ENCODE assay signal across 8 cellular contexts in the genomic region with DNA sequence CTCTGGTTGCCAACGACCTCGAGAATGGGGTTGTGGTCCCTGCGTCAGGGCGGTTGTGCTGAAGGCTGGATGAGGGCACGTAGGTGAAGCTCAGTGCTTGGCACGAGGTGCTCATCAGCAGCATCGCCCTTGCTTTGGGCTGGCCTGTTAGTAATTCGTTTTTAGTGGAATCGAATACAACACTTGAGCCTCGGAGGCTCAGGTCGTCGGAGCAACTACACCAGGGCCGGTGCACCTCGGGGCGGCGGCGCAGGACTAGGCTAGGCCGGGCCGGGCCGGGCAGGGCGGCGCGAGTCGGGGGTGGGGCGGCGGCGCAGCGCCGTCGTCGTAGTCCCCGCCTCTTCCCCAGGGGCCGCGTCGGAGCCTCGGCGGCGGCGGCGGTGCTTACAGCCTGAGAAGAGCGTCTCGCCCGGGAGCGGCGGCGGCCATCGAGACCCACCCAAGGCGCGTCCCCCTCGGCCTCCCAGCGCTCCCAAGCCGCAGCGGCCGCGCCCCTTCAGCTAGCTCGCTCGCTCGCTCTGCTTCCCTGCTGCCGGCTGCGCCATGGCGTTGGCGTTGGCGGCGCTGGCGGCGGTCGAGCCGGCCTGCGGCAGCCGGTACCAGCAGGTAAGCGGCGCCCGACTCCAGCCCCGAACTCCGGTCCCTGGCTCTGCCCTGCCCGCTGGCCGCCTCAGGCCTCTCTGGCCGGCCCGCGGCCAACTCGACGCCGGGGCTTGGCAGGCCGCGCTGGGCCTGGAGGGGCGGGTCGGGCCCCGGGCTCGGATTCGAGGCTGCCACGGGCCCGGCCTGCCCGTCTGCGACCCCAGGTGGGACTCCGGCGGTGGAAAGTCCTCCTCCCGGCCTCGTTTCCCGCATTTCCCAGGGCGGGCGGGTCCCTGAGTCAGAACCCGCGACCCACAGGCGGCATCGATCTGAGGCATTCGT. TPM values are rescaled to one million over a fixed set of nuclear protein-coding genes. Genes with fewer than 3 reads are reported as not detected.
DNase-seq lines count a peak whose midpoint lies in the region; ATAC-seq and TF ChIP-seq lines count a peak whose summit lies in the region.

A gene with protein sequence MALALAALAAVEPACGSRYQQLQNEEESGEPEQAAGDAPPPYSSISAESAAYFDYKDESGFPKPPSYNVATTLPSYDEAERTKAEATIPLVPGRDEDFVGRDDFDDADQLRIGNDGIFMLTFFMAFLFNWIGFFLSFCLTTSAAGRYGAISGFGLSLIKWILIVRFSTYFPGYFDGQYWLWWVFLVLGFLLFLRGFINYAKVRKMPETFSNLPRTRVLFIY (plus strand): TSS at position 348 of the 924 bp plus-strand sequence. CDS start 196 bp downstream, at position 544.

- no peaks in the 10 kb centered on the region; the same call in 1 of the 2 replicates for H3F3A ChIP-seq in SU-DHL-6 (ENCODE audit: insufficient read depth)

- peak within 1 kb of the TSS; percentile 73 for H3K4me2 ChIP-seq in SU-DHL-6 (ENCODE audit: low read depth, low read length, poor library complexity, severe bottlenecking)
- H3K4me2 ChIP-seq in parathyroid adenoma (ENCODE audit: low read length) = peak within 1 kb of the TSS; percentile 97

- H3K9me3 Mint-ChIP-seq in activated naive CD8-positive, alpha-beta T cell treated with anti-CD3 and anti-CD28 coated beads for 36 hours = peaks cover 5% of the 10 kb centered on the region

- peak within 1 kb of the TSS; percentile 99 for H3K4me3 Mint-ChIP-seq in activated naive CD8-positive, alpha-beta T cell treated with anti-CD3 and anti-CD28 coated beads for 36 hours

- peaks cover 13% of the 10 kb centered on the region for H3K4me1 ChIP-seq in parathyroid adenoma
- peaks cover 17 to 29% of the 10 kb centered on the region in 2 donors for H3K4me1 ChIP-seq in thyroid gland

- no peaks in the 10 kb centered on the region for H3K27me3 Mint-ChIP-seq in activated naive CD8-positive, alpha-beta T cell treated with anti-CD3 and anti-CD28 coated beads for 36 hours

- intact Hi-C loops in Right ventricle myocardium inferior (cut with DNase I) = loop anchor here (2.0 to 5.0 kb wide), 2 partner anchors 46 to 96 kb away; a partner anchor contains a TSS
- intact Hi-C loops in thyroid gland (cut with DNase I) = no loop called here

- ATAC-seq in Right ventricle myocardium inferior = peak; percentile 98

- H3K9me2 ChIP-seq in SU-DHL-6 (replicated peaks; ENCODE audit: insufficient read depth, low read length) = no peaks in the 10 kb centered on the region

- peaks cover 63% of the 10 kb centered on the region for H3K4me1 Mint-ChIP-seq in activated naive CD8-positive, alpha-beta T cell treated with anti-CD3 and anti-CD28 coated beads for 36 hours

- H3K9ac ChIP-seq in SU-DHL-6 (ENCODE audit: low read length) (peak within 1 kb of the TSS; percentile 79), parathyroid adenoma (peak within 1 kb of the TSS; percentile 81)

- H3K9me3 ChIP-seq in MG63 (no peaks in the 10 kb centered on the region), SU-DHL-6 (ENCODE audit: insufficient read depth, low read length) (no peaks in the 10 kb centered on the region), parathyroid adenoma (ENCODE audit: control insufficient read depth, low read length) (no peaks in the 10 kb centered on the region), thyroid gland (no peaks in the 10 kb centered on the region)

- peak; percentile 2 for TF ChIP-seq CTCF in GM06990 (IDR thresholded peaks at IDR 0.05; ENCODE audit: insufficient read depth, low read length, poor library complexity, severe bottlenecking)
- TF ChIP-seq CTCF in SU-DHL-6 (IDR thresholded peaks at IDR 0.05; ENCODE audit: insufficient read depth, low read length, poor library complexity, severe bottlenecking) = no peak
- no peak for TF ChIP-seq CTCF in parathyroid adenoma (IDR thresholded peaks at IDR 0.05)
- peak in 2 of 6 experiments; percentile 6 to 46 for TF ChIP-seq CTCF in thyroid gland (IDR thresholded peaks at IDR 0.05)

- H3K36me3 ChIP-seq in GM06990 (ENCODE audit: control insufficient read depth, insufficient read depth, low read length) (no peaks in the 10 kb centered on the region), H7 (replicated peaks; ENCODE audit: control insufficient read depth, insufficient read depth, low read length) (no peaks in the 10 kb centered on the region), MG63 (peaks cover 19% of the 10 kb centered on the region), SU-DHL-6 (ENCODE audit: low read length) (no peaks in the 10 kb centered on the region), parathyroid adenoma (ENCODE audit: control insufficient read depth, insufficient read depth, low read length) (no peaks in the 10 kb centered on the region), thyroid gland (no peaks in the 10 kb centered on the region)

- peak within 1 kb of the TSS; percentile 99 for H2AFZ ChIP-seq in SU-DHL-6 (ENCODE audit: low read depth, low read length, severe bottlenecking)
- H2AFZ ChIP-seq in parathyroid adenoma = peak within 1 kb of the TSS; percentile 98

- H3K4me3 ChIP-seq in GM06990 (replicated peaks; ENCODE audit: low read depth, low read length) = peak within 1 kb of the TSS; percentile 71
- H3K4me3 ChIP-seq in H7 (ENCODE audit: insufficient read depth, low read depth, low read length) = peak within 1 kb of the TSS; percentile 81
- peak within 1 kb of the TSS; percentile 83 for H3K4me3 ChIP-seq in MG63
- H3K4me3 ChIP-seq in SU-DHL-6 (ENCODE audit: insufficient read depth, low read length, poor library complexity, severe bottlenecking) = peak within 1 kb of the TSS; percentile 68
- H3K4me3 ChIP-seq in parathyroid adenoma (ENCODE audit: low read depth, low read length) = peak within 1 kb of the TSS; percentile 64
- H3K4me3 ChIP-seq in thyroid gland (replicated peaks in 1 of 3) = peak within 1 kb of the TSS; percentile 37 to 97 (median 96)

- DNase-seq in GM06990 (ENCODE audit: extremely low read depth, insufficient read length) (peak; percentile 82), H7 (peak; percentile 91), MG63 (peak; percentile 90), Right ventricle myocardium inferior (ENCODE audit: missing footprints) (peak; percentile 95), thyroid gland (peak; percentile 87 to 89)
- DNase-seq in activated naive CD8-positive, alpha-beta T cell treated with anti-CD3 and anti-CD28 coated beads for 36 hours = peak; percentile 91

- H3K27ac Mint-ChIP-seq in activated naive CD8-positive, alpha-beta T cell treated with anti-CD3 and anti-CD28 coated beads for 36 hours = peak within 1 kb of the TSS; percentile 100

- WGBS in thyroid gland, 2 donors = 5 to 7% methylated on average over 38 to 54 of the region's 106 CpGs

- peak; percentile 57 to 99 for TF ChIP-seq POLR2A in thyroid gland (IDR thresholded peaks at IDR 0.05)

- H3K36me3 Mint-ChIP-seq in activated naive CD8-positive, alpha-beta T cell treated with anti-CD3 and anti-CD28 coated beads for 36 hours = peaks cover 43% of the 10 kb centered on the region

- H3K79me2 ChIP-seq in SU-DHL-6 (ENCODE audit: insufficient read depth, low read length) = no peaks in the 10 kb centered on the region
- H3K79me2 ChIP-seq in parathyroid adenoma = peaks cover 32% of the 10 kb centered on the region

- H3K27me3 ChIP-seq in GM06990 (replicated peaks; ENCODE audit: control insufficient read depth, insufficient read depth, low read length) = no peaks in the 10 kb centered on the region
- no peaks in the 10 kb centered on the region; the same call in 1 of the 2 replicates for H3K27me3 ChIP-seq in H7 (ENCODE audit: control insufficient read depth, insufficient read depth, low read length)
- H3K27me3 ChIP-seq in MG63 = no peaks in the 10 kb centered on the region
- H3K27me3 ChIP-seq in SU-DHL-6 (ENCODE audit: low read length) = no peaks in the 10 kb centered on the region
- no peaks in the 10 kb centered on the region for H3K27me3 ChIP-seq in parathyroid adenoma (ENCODE audit: control insufficient read depth, insufficient read depth, low read length)
- H3K27me3 ChIP-seq in thyroid gland = no peaks in the 10 kb centered on the region

- no peak within 1 kb of the TSS for H3K27ac ChIP-seq in SU-DHL-6 (ENCODE audit: low read depth, low read length)
- peak within 1 kb of the TSS; percentile 95 for H3K27ac ChIP-seq in parathyroid adenoma
- H3K27ac ChIP-seq in thyroid gland = peak within 1 kb of the TSS; percentile 99 to 100 (median 100)

- no peaks in the 10 kb centered on the region for H4K20me1 ChIP-seq in SU-DHL-6 (ENCODE audit: low read depth, low read length)

RNA-seq across cellular contexts. Expression of the gene that starts here (rescaled TPM):
- total RNA-seq in H7 (2014; rRNA removed; shearing (Covaris generic)) = 42.9 and 45.7 TPM in 2 replicates
- 53.4 and 113 TPM in 2 replicates for total RNA-seq in MG63 (2014; rRNA removed; shearing (Covaris generic); ENCODE audit: low replicate concordance)
- 100 to 1,000 TPM in 1 of 2 experiments, 10 to 100 TPM in 1; 97.3 to 100 TPM for total RNA-seq in activated naive CD8-positive, alpha-beta T cell treated with anti-CD3 and anti-CD28 coated beads for 36 hours
- total RNA-seq in Right ventricle myocardium inferior = 51.9 TPM
- 100 to 1,000 TPM; 185 to 351 (median 297) TPM for total RNA-seq in thyroid gland
